ENCODE assay signal across 16 cellular contexts in the genomic region with DNA sequence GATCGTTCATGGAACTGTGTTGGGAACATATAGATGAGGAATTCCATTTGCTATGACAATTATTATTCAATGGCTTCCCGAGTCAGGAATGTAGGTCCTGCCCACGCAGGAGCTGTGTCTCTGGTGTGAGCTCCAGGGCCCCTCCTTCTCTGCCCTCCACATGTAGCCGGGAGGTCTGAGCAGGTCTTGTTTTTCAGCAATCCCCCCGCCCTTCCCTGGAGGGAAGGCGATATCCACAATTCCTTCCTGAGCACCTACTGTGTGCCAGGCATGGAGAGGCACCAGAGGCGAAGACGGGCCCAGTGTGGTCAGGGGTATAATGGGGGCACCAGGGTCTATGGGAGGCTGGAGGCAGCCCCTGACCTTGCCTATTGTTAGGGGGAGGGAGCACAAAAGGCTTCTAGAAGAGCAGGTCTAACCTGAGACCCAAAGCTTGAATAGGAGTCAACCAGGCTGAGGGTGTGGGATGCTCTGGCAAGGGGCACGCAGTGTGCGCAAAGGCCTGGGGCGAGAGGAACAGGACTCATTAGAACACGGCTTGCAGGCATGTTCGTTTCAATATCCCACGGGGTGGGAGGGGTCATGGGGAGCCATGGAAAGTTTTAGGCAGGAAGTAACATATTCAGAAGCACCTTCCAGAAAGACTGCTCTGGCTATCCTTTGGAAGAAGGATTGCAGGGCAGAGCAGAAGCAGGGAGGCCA.
DNase-seq lines count a peak whose midpoint lies in the region; ATAC-seq and TF ChIP-seq lines count a peak whose summit lies in the region.
"Had no signal": no experiment of that assay in that cellular context is flagged by ENCODE, and none has a peak within 500 bp of the region (broad histone marks: within the 10 kb centered on the region; RNA-seq: fewer than 3 reads in every experiment).

No MANE protein-coding gene starts in this region.

- TF ChIP-seq POLR2A in testis (IDR thresholded peaks at IDR 0.05): no peak

- H3K36me3 ChIP-seq in H7 (replicated peaks; ENCODE audit: control insufficient read depth, insufficient read depth, low read length): no peaks in the 10 kb centered on the region
- no peaks in the 10 kb centered on the region for H3K36me3 ChIP-seq in mucosa of stomach (ENCODE audit: control insufficient read depth, insufficient read depth, low read length)
- H3K36me3 ChIP-seq in testis (ENCODE audit: low read depth, missing control alignments): no peaks in the 10 kb centered on the region
- H3K36me3 ChIP-seq: brain microvascular endothelial cell, right atrium auricular region had no signal

- 53 to 72% methylated on average over 14 of the region's 14 CpGs for WGBS in testis, 2 donors

- H3K27me3 ChIP-seq in H7 (ENCODE audit: control insufficient read depth, insufficient read depth, low read length): no peaks in the 10 kb centered on the region
- no peaks in the 10 kb centered on the region for H3K27me3 ChIP-seq in mucosa of stomach (ENCODE audit: control insufficient read depth, insufficient read depth, low read length)
- H3K27me3 ChIP-seq in testis: no peaks in the 10 kb centered on the region
- H3K27me3 ChIP-seq: brain microvascular endothelial cell, right atrium auricular region had no signal

- H3K9me3 Mint-ChIP-seq in activated T-helper 17 cell treated with anti-CD3 and anti-CD28 coated beads, Interleukin-2, amount 50 U/mL, for 72 hours: no peaks in the 10 kb centered on the region
- H3K9me3 Mint-ChIP-seq: activated T-helper 1 cell treated with anti-CD3 and anti-CD28 coated beads, Interleukin-12 subunit alpha, Interleukin-12 subunit beta, Interleukin-2, Interleukin-4 antibody, amounts not matched to agents 30 ng/mL and 10 ng/mL and 1 ng/mL, durations not matched to agents 14 hours and 24 hours and 36 hours had no signal

- peak overlapping the region; percentile 1 to 14 for H3K27ac ChIP-seq in testis
- H3K27ac ChIP-seq: brain microvascular endothelial cell, right atrium auricular region had no signal

- no peak for ATAC-seq in activated T-helper 17 cell treated with anti-CD3 and anti-CD28 coated beads, Interleukin-2, amount 50 U/mL, for 72 hours (replicated peaks)
- ATAC-seq in HG03045 (IDR thresholded peaks at IDR 0.05; ENCODE audit: unreplicated experiment) (no peak), GM19395 (IDR thresholded peaks at IDR 0.05; ENCODE audit: unreplicated experiment) (no peak), GM21529 (IDR thresholded peaks at IDR 0.05; ENCODE audit: unreplicated experiment) (no peak)

- peak overlapping the region; percentile 17 for H3K27ac Mint-ChIP-seq in activated T-helper 17 cell treated with anti-CD3 and anti-CD28 coated beads, Interleukin-2, amount 50 U/mL, for 72 hours
- H3K27ac Mint-ChIP-seq: activated T-helper 1 cell treated with anti-CD3 and anti-CD28 coated beads, Interleukin-12 subunit alpha, Interleukin-12 subunit beta, Interleukin-2, Interleukin-4 antibody, amounts not matched to agents 30 ng/mL and 10 ng/mL and 1 ng/mL, durations not matched to agents 14 hours and 24 hours and 36 hours had no signal

- no peak for TF ChIP-seq CTCF in testis (IDR thresholded peaks at IDR 0.05)

- no peak overlapping the region for H3K4me3 Mint-ChIP-seq in activated T-helper 17 cell treated with anti-CD3 and anti-CD28 coated beads, Interleukin-2, amount 50 U/mL, for 72 hours
- H3K4me3 Mint-ChIP-seq: activated T-helper 1 cell treated with anti-CD3 and anti-CD28 coated beads, Interleukin-12 subunit alpha, Interleukin-12 subunit beta, Interleukin-2, Interleukin-4 antibody, amounts not matched to agents 30 ng/mL and 10 ng/mL and 1 ng/mL, durations not matched to agents 14 hours and 24 hours and 36 hours had no signal

- H3K4me3 ChIP-seq in H7 (ENCODE audit: insufficient read depth, low read depth, low read length) (no peak overlapping the region), mucosa of stomach (ENCODE audit: low read length) (no peak overlapping the region), testis (no peak overlapping the region)
- H3K4me3 ChIP-seq: right atrium auricular region had no signal

- H3K9ac ChIP-seq in mucosa of stomach (ENCODE audit: low read length): peak overlapping the region; percentile 37

- peaks cover 23% of the 10 kb centered on the region for H3K4me1 ChIP-seq in mucosa of stomach (ENCODE audit: control insufficient read depth, insufficient read depth, low read length)
- H3K4me1 ChIP-seq in testis: peaks cover 34% of the 10 kb centered on the region

- intact Hi-C loops in testis (cut with DNase I; ENCODE audit: low total_unique reads): loop anchor here (10.0 kb wide), 1 partner anchor 51 kb away; no protein-coding TSS in a partner anchor

- no peaks in the 10 kb centered on the region for H3K9me3 ChIP-seq in mucosa of stomach (ENCODE audit: control insufficient read depth, low read length)
- H3K9me3 ChIP-seq in testis: no peaks in the 10 kb centered on the region
- H3K9me3 ChIP-seq: right atrium auricular region had no signal

- no peaks in the 10 kb centered on the region for H3K27me3 Mint-ChIP-seq in activated T-helper 17 cell treated with anti-CD3 and anti-CD28 coated beads, Interleukin-2, amount 50 U/mL, for 72 hours

- peak; percentile 51 for DNase-seq in H7
- DNase-seq in testis: no peak
- DNase-seq: activated CD4-positive, alpha-beta T cell treated with anti-CD3 and anti-CD28 coated beads for 1 hour; brain microvascular endothelial cell; NCI-H774; occipital lobe; Right ventricle myocardium superior; stimulated activated CD4-positive, alpha-beta T cell treated with anti-CD3 and anti-CD28 coated beads, Interleukin-15, amount 100 ng/mL, for 24 hours; SW 1271 had no signal

- peaks cover 20% of the 10 kb centered on the region for H3K4me1 Mint-ChIP-seq in activated T-helper 17 cell treated with anti-CD3 and anti-CD28 coated beads, Interleukin-2, amount 50 U/mL, for 72 hours

- H3K36me3 Mint-ChIP-seq in activated T-helper 17 cell treated with anti-CD3 and anti-CD28 coated beads, Interleukin-2, amount 50 U/mL, for 72 hours (ENCODE audit: low read depth): no peaks in the 10 kb centered on the region
